ENCODE assay signal across 27 cellular contexts in the genomic region with DNA sequence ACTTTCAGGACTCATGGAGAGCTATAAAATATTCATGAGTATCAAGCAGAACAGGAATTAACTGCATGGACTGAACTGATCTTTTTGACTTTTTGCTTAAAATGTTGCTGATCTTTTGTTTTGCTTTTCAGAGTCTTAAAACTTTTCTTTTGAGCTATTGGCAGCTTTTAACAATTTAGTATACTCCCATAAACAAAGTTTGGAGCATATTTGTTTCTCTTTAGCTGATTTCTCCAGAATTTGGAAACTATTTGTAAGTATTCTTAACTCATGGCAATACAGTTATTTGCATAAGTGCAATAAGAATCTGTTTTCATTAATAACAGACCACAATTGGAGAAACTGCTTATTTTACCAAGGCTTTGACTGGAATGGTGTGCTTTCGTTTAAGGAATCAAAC.
"Had no signal": no experiment of that assay in that cellular context is flagged by ENCODE, and none has a peak within 500 bp of the region (broad histone marks: within the 10 kb centered on the region; RNA-seq: fewer than 3 reads in every experiment).

No MANE protein-coding gene starts in this region.

- DNase-seq: activated CD4-positive, alpha-beta memory T cell treated with anti-CD3 and anti-CD28 coated beads for 36 hours; activated CD4-positive, alpha-beta T cell treated with anti-CD3 and anti-CD28 coated beads for 36 hours; activated CD4-positive, alpha-beta T cell treated with anti-CD3 and anti-CD28 coated beads, Interleukin-2, amount 10 ng/mL, durations not matched to agents 24 days and 14 days; activated CD4-positive, CD25-positive, alpha-beta regulatory T cell; activated CD4-positive, CD25-positive, alpha-beta regulatory T cell treated with anti-CD3 and anti-CD28 coated beads, Interleukin-2, amount 50 U/mL, for 72 hours; activated CD8-positive, alpha-beta memory T cell treated with anti-CD3 and anti-CD28 coated beads, Interleukin-2, amount 10 ng/mL, durations not matched to agents 7 days and 5 days; activated CD8-positive, alpha-beta memory T cell treated with anti-CD3 and anti-CD28 coated beads, Interleukin-2, amount 50 U/mL, for 4 hours; activated CD8-positive, alpha-beta T cell treated with anti-CD3 and anti-CD28 coated beads, Interleukin-2, amount 10 ng/mL, durations not matched to agents 7 days and 5 days; activated effector memory CD4-positive, alpha-beta T cell treated with anti-CD3 and anti-CD28 coated beads, Interleukin-2, amount 50 U/mL, for 16 hours; activated naive CD4-positive, alpha-beta T cell treated with anti-CD3 and anti-CD28 coated beads for 36 hours; activated naive CD8-positive, alpha-beta T cell treated with anti-CD3 and anti-CD28 coated beads for 36 hours; activated naive CD8-positive, alpha-beta T cell treated with anti-CD3 and anti-CD28 coated beads, Interleukin-2, amount 50 U/mL, for 24 hours; activated T-cell treated with anti-CD3 and anti-CD28 coated beads, Interleukin-2, amount 50 U/mL, for 1 hour; activated T-cell treated with anti-CD3 and anti-CD28 coated beads, Interleukin-2, amount 50 U/mL, for 48 hours; adrenal gland; brain microvascular endothelial cell; cortex of kidney; dermis blood vessel endothelial cell; effector CD4-positive, alpha-beta T cell; foreskin fibroblast; head of caudate nucleus; T-helper 1 cell; T-helper 17 cell; T1000 had no signal

- FAIRE-seq: astrocyte, bronchial epithelial cell had no signal

- H3K4me3 ChIP-seq: adrenal gland had no signal

- H3K27me3 ChIP-seq: adrenal gland, brain microvascular endothelial cell had no signal

- ATAC-seq: activated CD4-positive, alpha-beta T cell treated with anti-CD3 and anti-CD28 coated beads for 36 hours; activated CD8-positive, alpha-beta memory T cell treated with anti-CD3 and anti-CD28 coated beads, Interleukin-2, amount 10 ng/mL, durations not matched to agents 7 days and 5 days; activated CD8-positive, alpha-beta T cell treated with anti-CD3 and anti-CD28 coated beads, Interleukin-2, amount 10 ng/mL, durations not matched to agents 7 days and 5 days; activated naive CD8-positive, alpha-beta T cell treated with anti-CD3 and anti-CD28 coated beads, Interleukin-2, amount 50 U/mL, for 24 hours; esophagus mucosa; T-helper 17 cell had no signal

- H3K36me3 ChIP-seq: adrenal gland, brain microvascular endothelial cell had no signal

- H3K27ac ChIP-seq: adrenal gland, brain microvascular endothelial cell had no signal

- H3K4me1 ChIP-seq: adrenal gland had no signal

- H3K9me3 ChIP-seq: adrenal gland had no signal
